Comparison of ENCODE assay signal across 22 cellular contexts in the genomic region with DNA sequence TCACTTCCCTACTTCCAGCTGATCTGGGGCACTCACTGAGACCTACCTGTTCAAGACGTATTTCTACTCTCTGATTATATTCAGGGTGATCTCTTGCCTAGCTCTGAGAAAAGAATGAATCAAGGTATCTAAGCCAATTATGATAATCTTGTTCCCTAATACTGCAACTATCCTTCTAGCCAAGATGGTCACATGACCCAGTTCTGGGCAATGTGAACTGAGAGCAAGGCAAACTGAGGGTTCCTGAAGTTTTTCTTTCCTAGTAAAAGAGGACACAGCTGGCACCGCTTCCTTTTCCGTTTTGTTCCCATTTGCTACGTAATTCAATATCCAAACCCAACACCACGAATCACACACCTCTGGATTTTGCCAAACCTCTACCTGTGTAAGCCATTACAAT. TPM values are rescaled to one million over a fixed set of nuclear protein-coding genes. Genes with fewer than 3 reads are reported as not detected.
DNase-seq lines count a peak whose midpoint lies in the region; FAIRE-seq and TF ChIP-seq lines count a peak whose summit lies in the region.
"Had no signal": no experiment of that assay in that cellular context is flagged by ENCODE, and none has a peak within 500 bp of the region (broad histone marks: within the 10 kb centered on the region; RNA-seq: fewer than 3 reads in every experiment).

No MANE protein-coding gene starts in this region.

- no peak overlapping the region for H3K4me2 ChIP-seq in keratinocyte (ENCODE audit: control insufficient read depth, extremely low read depth, insufficient read depth, low read depth, low read length)
- H3K4me2 ChIP-seq: BLaER1 had no signal

- no peaks in the 10 kb centered on the region for H3K9me1 ChIP-seq in keratinocyte (ENCODE audit: control insufficient read depth, extremely low read depth, insufficient read depth, low read length)

- H3K4me1 Mint-ChIP-seq in progenitor cell of endocrine pancreas (ENCODE audit: low read depth), result peaks cover 7% of the 10 kb centered on the region

- H3K27ac Mint-ChIP-seq in progenitor cell of endocrine pancreas, result no peak overlapping the region
- H3K27ac Mint-ChIP-seq: CD4-positive, alpha-beta T cell had no signal

- H3K4me1 ChIP-seq in keratinocyte (ENCODE audit: control insufficient read depth, extremely low read depth, insufficient read depth, low read length) (no peaks in the 10 kb centered on the region), BE2C (0 out of 2 replicates have a peak, but pooled peaks cover 4% of the 10 kb centered on the region)
- H3K4me1 ChIP-seq: Caco-2 had no signal

- H3K9me3 Mint-ChIP-seq in progenitor cell of endocrine pancreas (ENCODE audit: low read depth), result peaks cover 10% of the 10 kb centered on the region

- dilution Hi-C loops in keratinocyte (cut with MboI; ENCODE audit: extremely low pct_ligation_motif_present, low sequenced_read_pairs), result no loop called here

- FAIRE-seq in keratinocyte (lab: Jason Lieb, UNC), result no peak
- no peak for FAIRE-seq in RCC 7860 (lab: Jason Lieb, UNC)
- FAIRE-seq: G401.6, GM12892 had no signal

- no peaks in the 10 kb centered on the region for H3K79me2 ChIP-seq in keratinocyte (ENCODE audit: control insufficient read depth, insufficient read depth, low read length)

- H3K27me3 Mint-ChIP-seq in progenitor cell of endocrine pancreas, result no peaks in the 10 kb centered on the region

- no peak overlapping the region for H3K9ac ChIP-seq in keratinocyte (ENCODE audit: control insufficient read depth, extremely low read depth, insufficient read depth, low read length)
- H3K9ac ChIP-seq: BLaER1 had no signal

- H3K36me3 ChIP-seq in keratinocyte (ENCODE audit: control insufficient read depth in 2 of 2, extremely low read depth in 1 of 2, insufficient read depth in 2 of 2, low read length in 2 of 2), result no peaks in the 10 kb centered on the region
- peaks cover 11% of the 10 kb centered on the region for H3K36me3 ChIP-seq in BE2C
- H3K36me3 ChIP-seq: BLaER1, MG63 had no signal

- H3K4me3 ChIP-seq in keratinocyte (ENCODE audit: control insufficient read depth in 2 of 3, extremely low read depth in 1 of 3, insufficient read depth in 2 of 3, low read depth in 1 of 3, low read length in 3 of 3), result no peak overlapping the region
- no peak overlapping the region for H3K4me3 ChIP-seq in BE2C (ENCODE audit: low read depth, low read length)
- H3K4me3 ChIP-seq: BLaER1, MG63 had no signal

- no peak overlapping the region for H3K27ac ChIP-seq in keratinocyte (ENCODE audit: control insufficient read depth, insufficient read depth, low read length)
- H3K27ac ChIP-seq: BLaER1 had no signal

- H4K20me1 ChIP-seq in keratinocyte (ENCODE audit: control insufficient read depth, extremely low read depth, insufficient read depth, low read length), result no peaks in the 10 kb centered on the region
- H4K20me1 ChIP-seq: BLaER1 had no signal

- H3K4me3 Mint-ChIP-seq in progenitor cell of endocrine pancreas (ENCODE audit: low read depth), result no peak overlapping the region
- H3K4me3 Mint-ChIP-seq: CD4-positive, alpha-beta T cell had no signal

- no peaks in the 10 kb centered on the region for H3K27me3 ChIP-seq in keratinocyte (ENCODE audit: control insufficient read depth, extremely low read depth, insufficient read depth, low read length)
- no peaks in the 10 kb centered on the region for H3K27me3 ChIP-seq in BE2C
- H3K27me3 ChIP-seq: BLaER1, MG63 had no signal

- H3K9me3 ChIP-seq in keratinocyte (ENCODE audit: control insufficient read depth, low read depth, low read length) (no peaks in the 10 kb centered on the region), BE2C (no peaks in the 10 kb centered on the region)
- H3K9me3 ChIP-seq: BLaER1 had no signal

- peak overlapping the region; percentile 15 for H2AFZ ChIP-seq in keratinocyte (ENCODE audit: control insufficient read depth, low read length)

- no peak for TF ChIP-seq CTCF in keratinocyte (optimal IDR thresholded peaks at IDR 0.05 in 1 of 3, IDR thresholded peaks at IDR 0.05 in 1 of 3, conservative IDR thresholded peaks at IDR 0.05 in 1 of 3; ENCODE audit: extremely low read depth in 1 of 3, insufficient read depth in 2 of 3, low read length in 3 of 3)
- TF ChIP-seq CTCF in BE2C (IDR thresholded peaks at IDR 0.05; ENCODE audit: low read depth, low read length), result no peak
- TF ChIP-seq CTCF in progenitor cell of endocrine pancreas (IDR thresholded peaks at IDR 0.05; ENCODE audit: unreplicated experiment), result no peak

- DNase-seq in NCI-H82 treated with DMSO at 0.1 percent for 48 hours (lab: John Stamatoyannopoulos, UW; ENCODE audit: unreplicated experiment) (peak; percentile 63), keratinocyte (ENCODE audit: low read depth, low spot score) (no peak), pons (ENCODE audit: low spot score) (peak; percentile 53), BE2C (no peak), activated T-cell treated with anti-CD3 and anti-CD28 coated beads for 4 hours (no peak), RCC 7860 (ENCODE audit: low spot score) (no peak), progenitor cell of endocrine pancreas (ENCODE audit: low spot score, unreplicated experiment) (no peak)
- DNase-seq: Caco-2; CD4-positive, alpha-beta T cell; DMS 273 treated with DMSO at 0.1 percent for 48 hours; H7; MG63; NCI-H1048; NCI-H1417 treated with DMSO at 0.1 percent for 48 hours; NCI-H187; NCI-H446; NCI-H526 treated with DMSO at 0.1 percent for 48 hours; NK-92 treated with Interleukin-12 subunit alpha and Interleukin-12 subunit beta, amount 100 ng/mL, for 24 hours; SIG-M5 had no signal

- peaks cover 3% of the 10 kb centered on the region for H3K36me3 Mint-ChIP-seq in progenitor cell of endocrine pancreas (ENCODE audit: insufficient read depth)

RNA-seq across cellular contexts. Expression of a gene that starts 5.9 kb away (rescaled TPM):
- polyA plus RNA-seq in keratinocyte, result 5.8 to 7.4 TPM (median 6.0 TPM) in 3 replicates
- polyA plus RNA-seq in keratinocyte (2011; ENCODE audit: low read depth), result 2.1 TPM
- polyA plus RNA-seq in keratinocyte (2011; cell fraction: cytosol; rRNA removed), result 1.8 and 3.8 TPM in 2 replicates
- 6.4 and 8.7 TPM in 2 replicates for polyA plus RNA-seq in keratinocyte (2011; cell fraction: nucleus; rRNA removed)
- polyA plus RNA-seq in keratinocyte (2012; ENCODE audit: low replicate concordance), result 2.1 and 5.0 TPM in 2 replicates
- 11.0 to 12.9 TPM (median 12.1 TPM) in 3 replicates for polyA minus RNA-seq in keratinocyte
- polyA minus RNA-seq in keratinocyte (2011; cell fraction: cytosol; rRNA and poly(A)+ RNA removed), result 3.8 TPM
- polyA minus RNA-seq in keratinocyte (2011; cell fraction: nucleus; rRNA and poly(A)+ RNA removed), result 12.3 and 20.2 TPM in 2 replicates
- polyA plus RNA-seq in BE2C (2012; ENCODE audit: insufficient read depth, insufficient read length, low read depth), result 16.0 TPM
- 19.7 and 20.1 TPM in 2 replicates for total RNA-seq in progenitor cell of endocrine pancreas

Comparison
In these comparisons a context has a peak if more than half of its experiments do, and no peak if none do; other contexts are left out.
1. DNase-seq: peak in NCI-H82 treated with DMSO at 0.1 percent for 48 hours (single experiment) and pons (single experiment); none in keratinocyte (single experiment), BE2C (single experiment), activated T-cell treated with anti-CD3 and anti-CD28 coated beads for 4 hours (single experiment), RCC 7860 (single experiment) and progenitor cell of endocrine pancreas (single experiment).